Comparison of ENCODE assay signal across 18 cellular contexts in the genomic region with DNA sequence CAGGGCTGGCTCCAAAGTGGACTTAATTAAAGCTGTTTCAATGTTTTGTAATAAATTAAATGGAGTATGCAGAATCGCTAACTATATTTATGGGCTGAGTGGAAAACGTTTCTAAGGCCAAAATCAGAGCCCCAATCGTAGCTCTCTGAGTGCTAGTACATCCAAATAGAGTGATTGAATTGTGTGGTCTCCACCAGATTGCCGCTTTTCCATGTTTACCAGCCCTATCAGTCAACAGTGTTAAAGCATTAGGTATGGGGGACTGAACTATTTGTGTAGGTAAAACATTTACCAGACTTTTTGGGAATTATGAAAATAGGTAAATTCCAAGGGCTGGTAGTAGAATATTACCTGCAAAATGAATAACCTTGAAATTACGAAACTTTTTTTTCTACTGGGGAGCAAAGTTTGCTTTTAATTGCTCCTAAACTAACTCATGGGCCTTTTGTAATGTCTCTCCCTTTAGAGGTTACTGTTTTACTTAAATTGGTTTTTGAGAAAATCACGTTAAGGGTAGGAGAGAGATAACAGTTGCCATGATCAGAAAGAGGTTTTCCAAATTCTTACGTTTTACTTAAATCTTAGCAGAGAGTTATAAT. TPM values are rescaled to one million over a fixed set of nuclear protein-coding genes. Genes with fewer than 3 reads are reported as not detected.
DNase-seq lines count a peak whose midpoint lies in the region; ATAC-seq and TF ChIP-seq lines count a peak whose summit lies in the region.
"Had no signal": no experiment of that assay in that cellular context is flagged by ENCODE, and none has a peak within 500 bp of the region (broad histone marks: within the 10 kb centered on the region; RNA-seq: fewer than 3 reads in every experiment).

No MANE protein-coding gene starts in this region.

- H3K27ac ChIP-seq in Karpas-422 (ENCODE audit: low read length) (peak overlapping the region; percentile 76), iPS-18a (ENCODE audit: low read length) (no peak overlapping the region), osteoblast (ENCODE audit: low read depth, low read length) (no peak overlapping the region)
- H3K27ac ChIP-seq: BLaER1 treated with 17β-estradiol and CSF1 and Interleukin-3, amounts not matched to agents 10 nM and 100 nM had no signal

- CTCF ChIA-PET in Caco-2 (lab: Charles Lee), result interaction anchor here (0.6 to 1.3 kb wide), 3 partner anchors 28 to 286 kb away, joined by 3 to 5 read pairs (median 3); a partner anchor contains a TSS

- H3K4me3 ChIP-seq in Caco-2 (ENCODE audit: low read depth, low read length), result peak overlapping the region; percentile 34
- peak overlapping the region; percentile 48 for H3K4me3 ChIP-seq in Karpas-422 (ENCODE audit: low read length)
- H3K4me3 ChIP-seq in iPS-18a (ENCODE audit: low read length), result peak overlapping the region; percentile 59
- no peak overlapping the region for H3K4me3 ChIP-seq in osteoblast (ENCODE audit: insufficient read depth, low read length)
- H3K4me3 ChIP-seq: BLaER1 treated with 17β-estradiol and CSF1 and Interleukin-3, amounts not matched to agents 10 nM and 100 nM had no signal

- H3K36me3 Mint-ChIP-seq in Caco-2 (ENCODE audit: insufficient read depth, unreplicated experiment), result peaks cover 10% of the 10 kb centered on the region
- H3K36me3 Mint-ChIP-seq: activated naive CD8-positive, alpha-beta T cell; T-cell had no signal

- POLR2A ChIA-PET in Caco-2 (lab: Charles Lee), result interaction anchor here (3.3 kb wide), 1 partner anchor 28 kb away, joined by 28 read pairs; a partner anchor contains a TSS

- TF ChIP-seq CTCF in Caco-2 (IDR thresholded peaks at IDR 0.05; ENCODE audit: insufficient read depth in 1 of 2, low read depth in 1 of 2, low read length in 1 of 2, severe bottlenecking in 1 of 2, unreplicated experiment in 1 of 2) (no peak), osteoblast (IDR thresholded peaks at IDR 0.05; ENCODE audit: extremely low read depth, low read depth, low read length) (no peak)

- no peak for ATAC-seq in GM18907 (IDR thresholded peaks at IDR 0.05; ENCODE audit: unreplicated experiment)
- ATAC-seq: T-cell had no signal

- H3K9me3 ChIP-seq in Caco-2 (0 out of 2 replicates have a peak, but pooled peaks cover 4% of the 10 kb centered on the region), Karpas-422 (ENCODE audit: low read length) (no peaks in the 10 kb centered on the region), iPS-18a (ENCODE audit: control insufficient read depth, low read depth, low read length) (no peaks in the 10 kb centered on the region), osteoblast (ENCODE audit: low read depth, low read length) (no peaks in the 10 kb centered on the region)

- no peaks in the 10 kb centered on the region for H3K27me3 ChIP-seq in Caco-2 (replicated peaks; ENCODE audit: control insufficient read depth, insufficient read depth, low read length)
- no peaks in the 10 kb centered on the region for H3K27me3 ChIP-seq in Karpas-422 (ENCODE audit: low read length)
- H3K27me3 ChIP-seq in iPS-18a (ENCODE audit: control insufficient read depth, insufficient read depth, low read length), result peaks cover 8% of the 10 kb centered on the region
- peaks cover 4% of the 10 kb centered on the region for H3K27me3 ChIP-seq in osteoblast (ENCODE audit: insufficient read depth, low read length)

- peaks cover 16% of the 10 kb centered on the region for H3K9me3 Mint-ChIP-seq in Caco-2 (ENCODE audit: unreplicated experiment)

- H3K79me2 ChIP-seq in Karpas-422 (ENCODE audit: low read length) (no peaks in the 10 kb centered on the region), osteoblast (ENCODE audit: insufficient read depth, low read length) (no peaks in the 10 kb centered on the region)

- peak overlapping the region; percentile 63 for H3K4me2 ChIP-seq in Karpas-422 (ENCODE audit: low read depth, low read length, poor library complexity, severe bottlenecking)
- peak overlapping the region; percentile 53 for H3K4me2 ChIP-seq in osteoblast (ENCODE audit: insufficient read depth, low read length)
- H3K4me2 ChIP-seq: BLaER1 treated with 17β-estradiol and CSF1 and Interleukin-3, amounts not matched to agents 10 nM and 100 nM had no signal

- H3K36me3 ChIP-seq in Caco-2 (ENCODE audit: control insufficient read depth, insufficient read depth, low read length) (no peaks in the 10 kb centered on the region), Karpas-422 (ENCODE audit: insufficient read depth, low read length) (no peaks in the 10 kb centered on the region), iPS-18a (ENCODE audit: control insufficient read depth, low read depth, low read length) (no peaks in the 10 kb centered on the region), osteoblast (ENCODE audit: insufficient read depth, low read length) (no peaks in the 10 kb centered on the region)
- H3K36me3 ChIP-seq: BLaER1 treated with 17β-estradiol and CSF1 and Interleukin-3, amounts not matched to agents 10 nM and 100 nM had no signal

- peak overlapping the region; percentile 93 for H2AFZ ChIP-seq in Karpas-422 (ENCODE audit: low read length)
- no peak overlapping the region for H2AFZ ChIP-seq in osteoblast (ENCODE audit: low read length)

- H3K4me1 ChIP-seq in Caco-2 (peaks cover 44% of the 10 kb centered on the region), Karpas-422 (ENCODE audit: low read length) (peaks cover 46% of the 10 kb centered on the region), iPS-18a (ENCODE audit: control insufficient read depth, low read depth, low read length) (peaks cover 22% of the 10 kb centered on the region), osteoblast (ENCODE audit: insufficient read depth, low read length) (no peaks in the 10 kb centered on the region)
- H3K4me1 ChIP-seq: BLaER1 treated with 17β-estradiol and CSF1 and Interleukin-3, amounts not matched to agents 10 nM and 100 nM had no signal

- H3K27me3 Mint-ChIP-seq in Caco-2 (ENCODE audit: insufficient read depth, unreplicated experiment), result no peaks in the 10 kb centered on the region

- DNase-seq in Caco-2 (peak in 1 of 2 experiments; percentile 37), Karpas-422 (no peak), osteoblast (ENCODE audit: insufficient read length, low spot score, missing footprints) (peak; percentile 69), medulla oblongata (ENCODE audit: extremely low spot score) (no peak), NCI-H1930 (lab: John Stamatoyannopoulos, UW) (no peak)
- DNase-seq in activated effector memory CD4-positive, alpha-beta T cell treated with Interleukin-2 at 50 U/mL for 16 hours, result no peak
- DNase-seq: activated CD4-positive, alpha-beta T cell treated with anti-CD3 and anti-CD28 coated beads for 4 hours; cortex of kidney; NCI-H146; NCI-H2171; NCI-H526 treated with DMSO at 0.1 percent for 48 hours; SIG-M5; stimulated activated CD8-positive, alpha-beta memory T cell treated with anti-CD3 and anti-CD28 coated beads, Interleukin-4, amount 100 ng/mL, for 48 hours; T-cell had no signal

- H3K4me1 Mint-ChIP-seq in Caco-2 (ENCODE audit: low read depth, unreplicated experiment), result peaks cover 48% of the 10 kb centered on the region

- H3K27ac Mint-ChIP-seq in Caco-2 (ENCODE audit: unreplicated experiment), result peak overlapping the region; percentile 62
- H3K27ac Mint-ChIP-seq: activated naive CD8-positive, alpha-beta T cell; T-cell had no signal

- H4K20me1 ChIP-seq in Karpas-422 (ENCODE audit: insufficient read depth, low read depth, low read length) (no peaks in the 10 kb centered on the region), osteoblast (ENCODE audit: insufficient read depth, low read length) (no peaks in the 10 kb centered on the region)
- H4K20me1 ChIP-seq: BLaER1 treated with 17β-estradiol and CSF1 and Interleukin-3, amounts not matched to agents 10 nM and 100 nM had no signal

- BruUV-seq in Caco-2 (replicated peaks; lab: Mats Ljungman, UMichigan), result no TSS peak

- H3K4me3 Mint-ChIP-seq in Caco-2 (ENCODE audit: unreplicated experiment), result peak overlapping the region; percentile 74

- intact Hi-C loops in Caco-2 (cut with micrococcal nuclease; ENCODE audit: unreplicated experiment), result loop anchor here (1.0 kb wide), 2 partner anchors 28 to 106 kb away; a partner anchor contains a TSS

- peak overlapping the region; percentile 67 for H3K9ac ChIP-seq in Karpas-422 (ENCODE audit: low read length)
- H3K9ac ChIP-seq in iPS-18a (ENCODE audit: low read length), result no peak overlapping the region
- H3K9ac ChIP-seq: BLaER1 treated with 17β-estradiol and CSF1 and Interleukin-3, amounts not matched to agents 10 nM and 100 nM had no signal

- H3K9me2 ChIP-seq in Karpas-422 (replicated peaks; ENCODE audit: insufficient read depth, low read length), result no peaks in the 10 kb centered on the region

RNA-seq across cellular contexts. Expression of a gene that starts 28.0 kb away (rescaled TPM):
- total RNA-seq in Caco-2 (2022) (134 and 138 TPM in 2 replicates), osteoblast (80.7 and 91.6 TPM in 2 replicates)
- total RNA-seq in Karpas-422 (2014; rRNA removed; shearing (Covaris generic); ENCODE audit: low replicate concordance), result 304 and 383 TPM in 2 replicates
